Comparison of ENCODE assay signal across 10 cellular contexts in the genomic region with DNA sequence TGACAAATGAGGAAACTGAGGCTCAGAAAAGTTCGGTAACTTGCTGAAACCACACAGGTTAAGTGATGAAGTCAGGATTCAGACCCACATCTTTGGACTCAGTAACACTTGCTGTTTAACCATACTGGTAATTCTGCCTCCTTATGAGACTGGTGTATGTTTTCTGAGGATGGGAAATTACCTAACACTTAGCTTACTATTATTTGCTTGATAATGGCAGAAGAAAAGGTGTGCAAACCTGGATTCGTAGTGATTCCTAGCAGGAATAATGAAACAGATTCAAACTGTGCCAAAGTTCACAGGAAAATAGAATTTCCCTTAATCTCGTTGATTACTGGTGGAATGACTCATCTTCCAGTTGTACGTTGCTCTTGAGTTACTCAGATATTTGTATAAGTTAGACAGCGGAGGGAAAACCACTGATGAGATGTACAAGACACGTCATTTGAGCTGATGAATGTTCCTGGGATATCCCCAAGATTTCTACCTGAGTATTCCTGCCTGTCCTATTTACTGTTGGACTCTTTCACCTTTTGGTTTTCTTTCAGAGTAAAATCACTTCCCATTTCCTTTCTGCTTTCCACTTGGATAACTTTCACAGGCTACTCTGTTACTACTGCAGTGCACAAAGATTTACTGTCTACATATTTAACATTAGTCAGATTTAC. TPM values are rescaled to one million over a fixed set of nuclear protein-coding genes. Genes with fewer than 3 reads are reported as not detected.
DNase-seq lines count a peak whose midpoint lies in the region; ATAC-seq and TF ChIP-seq lines count a peak whose summit lies in the region.
"Had no signal": no experiment of that assay in that cellular context is flagged by ENCODE, and none has a peak within 500 bp of the region (broad histone marks: within the 10 kb centered on the region; RNA-seq: fewer than 3 reads in every experiment).

No MANE protein-coding gene starts in this region.

- TF ChIP-seq POLR2A in body of pancreas (IDR thresholded peaks at IDR 0.05): no peak
- TF ChIP-seq POLR2A in suprapubic skin (IDR thresholded peaks at IDR 0.05): no peak

- no peak for TF ChIP-seq EP300 in suprapubic skin (IDR thresholded peaks at IDR 0.05)

- DNase-seq in CD4-positive, CD25-positive, alpha-beta regulatory T cell: no peak
- DNase-seq in body of pancreas (no peak), lung (ENCODE audit: low spot score) (no peak), NCI-H748 treated with DMSO at 0.1 percent for 48 hours (lab: John Stamatoyannopoulos, UW) (no peak), GDM1 (lab: John Stamatoyannopoulos, UW) (no peak), suprapubic skin (ENCODE audit: low spot score in 2 of 2) (no peak)

- peaks cover 19% of the 10 kb centered on the region for H3K4me1 ChIP-seq in CD4-positive, CD25-positive, alpha-beta regulatory T cell (ENCODE audit: control insufficient read depth, insufficient read depth, low read length, poor library complexity, severe bottlenecking)
- H3K4me1 ChIP-seq in body of pancreas (peaks cover 25% of the 10 kb centered on the region), lung (ENCODE audit: control insufficient read depth in 2 of 2, insufficient read depth in 2 of 2, low read length in 2 of 2) (peaks cover 1 to 2% of the 10 kb centered on the region in 2 donors), suprapubic skin (peaks cover 12% of the 10 kb centered on the region)

- peak overlapping the region in 2 of 3 donors; percentile 10 to 55 for H3K27ac Mint-ChIP-seq in CD4-positive, CD25-positive, alpha-beta regulatory T cell

- no peak overlapping the region for H3K4me3 ChIP-seq in CD4-positive, CD25-positive, alpha-beta regulatory T cell (ENCODE audit: low read depth, low read length)
- H3K4me3 ChIP-seq in body of pancreas (no peak overlapping the region), lung (no peak overlapping the region), suprapubic skin (no peak overlapping the region)
- H3K4me3 ChIP-seq: SJCRH30 had no signal

- peaks cover 29% of the 10 kb centered on the region for H3K36me3 ChIP-seq in CD4-positive, CD25-positive, alpha-beta regulatory T cell (ENCODE audit: control insufficient read depth, insufficient read depth, low read length)
- H3K36me3 ChIP-seq in body of pancreas (replicated peaks in 1 of 2; ENCODE audit: insufficient read depth in 1 of 2, low read depth in 2 of 2) (no peaks in the 10 kb centered on the region), lung (ENCODE audit: control insufficient read depth in 2 of 2, insufficient read depth in 2 of 2, low read length in 2 of 2) (peaks cover 2 to 7% of the 10 kb centered on the region in 2 donors), suprapubic skin (no peaks in the 10 kb centered on the region)

- H3K27me3 ChIP-seq in CD4-positive, CD25-positive, alpha-beta regulatory T cell (ENCODE audit: control insufficient read depth, insufficient read depth, low read length): no peaks in the 10 kb centered on the region
- H3K27me3 ChIP-seq in body of pancreas: no peaks in the 10 kb centered on the region
- H3K27me3 ChIP-seq in lung (ENCODE audit: control insufficient read depth, insufficient read depth): no peaks in the 10 kb centered on the region
- no peaks in the 10 kb centered on the region for H3K27me3 ChIP-seq in suprapubic skin
- H3K27me3 ChIP-seq: SJCRH30 had no signal

- H3K9me3 Mint-ChIP-seq in CD4-positive, CD25-positive, alpha-beta regulatory T cell: no peaks in the 10 kb centered on the region

- H3K4me3 Mint-ChIP-seq in CD4-positive, CD25-positive, alpha-beta regulatory T cell: no peak overlapping the region

- H3K9me3 ChIP-seq in CD4-positive, CD25-positive, alpha-beta regulatory T cell (ENCODE audit: control insufficient read depth in 2 of 2, low read length in 2 of 2): no peaks in the 10 kb centered on the region
- no peaks in the 10 kb centered on the region for H3K9me3 ChIP-seq in body of pancreas
- H3K9me3 ChIP-seq in lung (ENCODE audit: control insufficient read depth in 2 of 2, insufficient read depth in 1 of 2, low read length in 1 of 2): no peaks in the 10 kb centered on the region
- no peaks in the 10 kb centered on the region for H3K9me3 ChIP-seq in suprapubic skin
- H3K9me3 ChIP-seq: SJCRH30 had no signal

- H3K27me3 Mint-ChIP-seq in CD4-positive, CD25-positive, alpha-beta regulatory T cell: no peaks in the 10 kb centered on the region
- H3K27me3 Mint-ChIP-seq: progenitor cell of endocrine pancreas had no signal

- peaks cover 39 to 52% (median 43%) of the 10 kb centered on the region in 4 donors for H3K4me1 Mint-ChIP-seq in CD4-positive, CD25-positive, alpha-beta regulatory T cell

- ATAC-seq in CD4-positive, CD25-positive, alpha-beta regulatory T cell (ENCODE audit: low read depth in 2 of 2): no peak
- ATAC-seq in HG03196 (IDR thresholded peaks at IDR 0.05; ENCODE audit: unreplicated experiment) (peak; percentile 53), body of pancreas (peak; percentile 64), lung (ENCODE audit: insufficient read depth, low FRiP score) (peak; percentile 79), HG03565 (IDR thresholded peaks at IDR 0.05; ENCODE audit: unreplicated experiment) (no peak)

- H3K27ac ChIP-seq in CD4-positive, CD25-positive, alpha-beta regulatory T cell (ENCODE audit: insufficient read depth, low read length, poor library complexity, severe bottlenecking): no peak overlapping the region
- H3K27ac ChIP-seq in body of pancreas (peak overlapping the region in 1 of 4 donors; percentile 39), lung (ENCODE audit: low read depth in 1 of 2, low read length in 1 of 2) (no peak overlapping the region), suprapubic skin (no peak overlapping the region)
- H3K27ac ChIP-seq: SJCRH30 had no signal

- WGBS in body of pancreas, 2 donors: 38 to 46% methylated on average over 6 of the region's 6 CpGs
- WGBS in lung, 2 donors: 51 to 68% methylated on average over 6 of the region's 6 CpGs
- WGBS in suprapubic skin: 52% methylated on average over 6 of the region's 6 CpGs

- intact Hi-C loops in body of pancreas (cut with DNase I): no loop called here

- H3K36me3 Mint-ChIP-seq in CD4-positive, CD25-positive, alpha-beta regulatory T cell: peaks cover 27% of the 10 kb centered on the region

- TF ChIP-seq CTCF in body of pancreas (IDR thresholded peaks at IDR 0.05) (no peak), lung (IDR thresholded peaks at IDR 0.05; ENCODE audit: control extremely low read depth, extremely low read depth) (no peak), suprapubic skin (IDR thresholded peaks at IDR 0.05) (no peak)

RNA-seq across cellular contexts. Expression of gene PRORP, which starts 37.5 kb away (rescaled TPM):
- 49.1 TPM for total RNA-seq in CD4-positive, CD25-positive, alpha-beta regulatory T cell
- polyA plus RNA-seq in CD4-positive, CD25-positive, alpha-beta regulatory T cell: 10 to 100 TPM; 76.3 to 83.1 (median 77.6) TPM
- 10 to 100 TPM; 12.5 to 21.8 TPM for total RNA-seq in body of pancreas
- 10 to 100 TPM; 28.9 to 29.5 TPM for total RNA-seq in lung
- 10 to 100 TPM; 22.6 to 23.0 TPM for polyA plus RNA-seq in lung
- 10 to 100 TPM; 31.6 to 45.2 (median 40.9) TPM for total RNA-seq in suprapubic skin

RNA-seq across cellular contexts. Expression of gene PPP2R3C, which starts 38.1 kb away (rescaled TPM):
- total RNA-seq in CD4-positive, CD25-positive, alpha-beta regulatory T cell: 52.6 TPM
- polyA plus RNA-seq in CD4-positive, CD25-positive, alpha-beta regulatory T cell: 100 to 1,000 TPM in 1 of 4 donors, 10 to 100 TPM in 3; 81.5 to 100 (median 89.3) TPM
- total RNA-seq in body of pancreas: 10 to 100 TPM in 1 of 2 donors, 1 to 10 TPM in 1; 4.3 to 20.0 TPM
- total RNA-seq in lung: 10 to 100 TPM; 23.7 to 42.1 TPM
- polyA plus RNA-seq in lung: 10 to 100 TPM; 19.6 to 31.0 TPM
- total RNA-seq in suprapubic skin: 10 to 100 TPM; 10.0 to 14.2 (median 12.4) TPM

Comparison
In these comparisons a context has a peak if more than half of its experiments do, and no peak if none do; other contexts are left out.
1. ATAC-seq: peak in HG03196 (single experiment), body of pancreas (single experiment) and lung (single experiment); none in CD4-positive, CD25-positive, alpha-beta regulatory T cell (0 of 2) and HG03565 (single experiment).